Comparison of ENCODE assay signal across 1 cellular context in the genomic region with DNA sequence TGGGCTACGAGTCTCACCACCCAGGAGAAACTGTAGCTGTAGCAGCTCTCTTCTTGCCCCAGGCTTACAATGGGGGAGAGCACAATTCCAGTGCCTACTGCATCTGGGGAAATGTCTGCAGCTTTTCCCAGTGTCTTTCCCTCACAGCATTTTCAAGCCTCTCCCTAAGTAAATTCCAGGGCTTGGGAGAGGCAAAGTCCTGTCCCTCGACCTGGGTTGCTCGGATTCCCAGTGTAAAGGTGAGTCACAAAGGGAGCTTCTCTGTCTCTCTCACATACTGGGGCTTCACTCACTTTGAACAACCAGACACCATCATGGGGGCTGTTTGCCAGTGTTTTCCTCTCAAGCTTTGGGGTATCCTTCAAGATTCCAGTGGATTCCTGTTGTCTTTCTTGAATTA.
TF ChIP-seq lines count a peak whose summit lies in the region.

No MANE protein-coding gene starts in this region.

TF ChIP-seq in H1, 55 proteins besides CTCF, POLR2A, EP300 and RAD21:
- TF ChIP-seq FOSL1 (IDR thresholded peaks at IDR 0.05; ENCODE audit: insufficient read depth, low read depth, low read length) (no peak), TAF7 (optimal IDR thresholded peaks at IDR 0.05; ENCODE audit: borderline replicate concordance, low read depth, low read length) (no peak), EGR1 (IDR thresholded peaks at IDR 0.05; ENCODE audit: borderline replicate concordance, low read depth, low read length) (no peak), BRCA1 (IDR thresholded peaks at IDR 0.05; ENCODE audit: low read depth, low read length) (no peak), KDM4A (IDR thresholded peaks at IDR 0.05; ENCODE audit: low read depth, low read length, severe bottlenecking) (no peak), EZH2 (IDR thresholded peaks at IDR 0.05; ENCODE audit: low read depth, low read length, severe bottlenecking) (no peak), SUZ12 (IDR thresholded peaks at IDR 0.05; ENCODE audit: low read length) (no peak), GABPA (IDR thresholded peaks at IDR 0.05; ENCODE audit: borderline replicate concordance, insufficient read depth, low read length) (no peak), ZNF274 (IDR thresholded peaks at IDR 0.05; ENCODE audit: borderline replicate concordance, extremely low read depth, low read length) (no peak), CHD2 (IDR thresholded peaks at IDR 0.05; ENCODE audit: low read length) (no peak), KDM5A (IDR thresholded peaks at IDR 0.05; ENCODE audit: low read length) (no peak), NRF1 (IDR thresholded peaks at IDR 0.05; ENCODE audit: low read depth, low read length) (no peak), SIRT6 (IDR thresholded peaks at IDR 0.05; ENCODE audit: low read length) (no peak), POU5F1 (IDR thresholded peaks at IDR 0.05; ENCODE audit: low read depth, low read length) (no peak), ASH2L (IDR thresholded peaks at IDR 0.05; ENCODE audit: low read length) (no peak), YY1 (IDR thresholded peaks at IDR 0.05; ENCODE audit: low read depth, low read length) (no peak), TCF12 (IDR thresholded peaks at IDR 0.05; ENCODE audit: low read depth, low read length) (no peak)
- TF ChIP-seq, protein P1, sequence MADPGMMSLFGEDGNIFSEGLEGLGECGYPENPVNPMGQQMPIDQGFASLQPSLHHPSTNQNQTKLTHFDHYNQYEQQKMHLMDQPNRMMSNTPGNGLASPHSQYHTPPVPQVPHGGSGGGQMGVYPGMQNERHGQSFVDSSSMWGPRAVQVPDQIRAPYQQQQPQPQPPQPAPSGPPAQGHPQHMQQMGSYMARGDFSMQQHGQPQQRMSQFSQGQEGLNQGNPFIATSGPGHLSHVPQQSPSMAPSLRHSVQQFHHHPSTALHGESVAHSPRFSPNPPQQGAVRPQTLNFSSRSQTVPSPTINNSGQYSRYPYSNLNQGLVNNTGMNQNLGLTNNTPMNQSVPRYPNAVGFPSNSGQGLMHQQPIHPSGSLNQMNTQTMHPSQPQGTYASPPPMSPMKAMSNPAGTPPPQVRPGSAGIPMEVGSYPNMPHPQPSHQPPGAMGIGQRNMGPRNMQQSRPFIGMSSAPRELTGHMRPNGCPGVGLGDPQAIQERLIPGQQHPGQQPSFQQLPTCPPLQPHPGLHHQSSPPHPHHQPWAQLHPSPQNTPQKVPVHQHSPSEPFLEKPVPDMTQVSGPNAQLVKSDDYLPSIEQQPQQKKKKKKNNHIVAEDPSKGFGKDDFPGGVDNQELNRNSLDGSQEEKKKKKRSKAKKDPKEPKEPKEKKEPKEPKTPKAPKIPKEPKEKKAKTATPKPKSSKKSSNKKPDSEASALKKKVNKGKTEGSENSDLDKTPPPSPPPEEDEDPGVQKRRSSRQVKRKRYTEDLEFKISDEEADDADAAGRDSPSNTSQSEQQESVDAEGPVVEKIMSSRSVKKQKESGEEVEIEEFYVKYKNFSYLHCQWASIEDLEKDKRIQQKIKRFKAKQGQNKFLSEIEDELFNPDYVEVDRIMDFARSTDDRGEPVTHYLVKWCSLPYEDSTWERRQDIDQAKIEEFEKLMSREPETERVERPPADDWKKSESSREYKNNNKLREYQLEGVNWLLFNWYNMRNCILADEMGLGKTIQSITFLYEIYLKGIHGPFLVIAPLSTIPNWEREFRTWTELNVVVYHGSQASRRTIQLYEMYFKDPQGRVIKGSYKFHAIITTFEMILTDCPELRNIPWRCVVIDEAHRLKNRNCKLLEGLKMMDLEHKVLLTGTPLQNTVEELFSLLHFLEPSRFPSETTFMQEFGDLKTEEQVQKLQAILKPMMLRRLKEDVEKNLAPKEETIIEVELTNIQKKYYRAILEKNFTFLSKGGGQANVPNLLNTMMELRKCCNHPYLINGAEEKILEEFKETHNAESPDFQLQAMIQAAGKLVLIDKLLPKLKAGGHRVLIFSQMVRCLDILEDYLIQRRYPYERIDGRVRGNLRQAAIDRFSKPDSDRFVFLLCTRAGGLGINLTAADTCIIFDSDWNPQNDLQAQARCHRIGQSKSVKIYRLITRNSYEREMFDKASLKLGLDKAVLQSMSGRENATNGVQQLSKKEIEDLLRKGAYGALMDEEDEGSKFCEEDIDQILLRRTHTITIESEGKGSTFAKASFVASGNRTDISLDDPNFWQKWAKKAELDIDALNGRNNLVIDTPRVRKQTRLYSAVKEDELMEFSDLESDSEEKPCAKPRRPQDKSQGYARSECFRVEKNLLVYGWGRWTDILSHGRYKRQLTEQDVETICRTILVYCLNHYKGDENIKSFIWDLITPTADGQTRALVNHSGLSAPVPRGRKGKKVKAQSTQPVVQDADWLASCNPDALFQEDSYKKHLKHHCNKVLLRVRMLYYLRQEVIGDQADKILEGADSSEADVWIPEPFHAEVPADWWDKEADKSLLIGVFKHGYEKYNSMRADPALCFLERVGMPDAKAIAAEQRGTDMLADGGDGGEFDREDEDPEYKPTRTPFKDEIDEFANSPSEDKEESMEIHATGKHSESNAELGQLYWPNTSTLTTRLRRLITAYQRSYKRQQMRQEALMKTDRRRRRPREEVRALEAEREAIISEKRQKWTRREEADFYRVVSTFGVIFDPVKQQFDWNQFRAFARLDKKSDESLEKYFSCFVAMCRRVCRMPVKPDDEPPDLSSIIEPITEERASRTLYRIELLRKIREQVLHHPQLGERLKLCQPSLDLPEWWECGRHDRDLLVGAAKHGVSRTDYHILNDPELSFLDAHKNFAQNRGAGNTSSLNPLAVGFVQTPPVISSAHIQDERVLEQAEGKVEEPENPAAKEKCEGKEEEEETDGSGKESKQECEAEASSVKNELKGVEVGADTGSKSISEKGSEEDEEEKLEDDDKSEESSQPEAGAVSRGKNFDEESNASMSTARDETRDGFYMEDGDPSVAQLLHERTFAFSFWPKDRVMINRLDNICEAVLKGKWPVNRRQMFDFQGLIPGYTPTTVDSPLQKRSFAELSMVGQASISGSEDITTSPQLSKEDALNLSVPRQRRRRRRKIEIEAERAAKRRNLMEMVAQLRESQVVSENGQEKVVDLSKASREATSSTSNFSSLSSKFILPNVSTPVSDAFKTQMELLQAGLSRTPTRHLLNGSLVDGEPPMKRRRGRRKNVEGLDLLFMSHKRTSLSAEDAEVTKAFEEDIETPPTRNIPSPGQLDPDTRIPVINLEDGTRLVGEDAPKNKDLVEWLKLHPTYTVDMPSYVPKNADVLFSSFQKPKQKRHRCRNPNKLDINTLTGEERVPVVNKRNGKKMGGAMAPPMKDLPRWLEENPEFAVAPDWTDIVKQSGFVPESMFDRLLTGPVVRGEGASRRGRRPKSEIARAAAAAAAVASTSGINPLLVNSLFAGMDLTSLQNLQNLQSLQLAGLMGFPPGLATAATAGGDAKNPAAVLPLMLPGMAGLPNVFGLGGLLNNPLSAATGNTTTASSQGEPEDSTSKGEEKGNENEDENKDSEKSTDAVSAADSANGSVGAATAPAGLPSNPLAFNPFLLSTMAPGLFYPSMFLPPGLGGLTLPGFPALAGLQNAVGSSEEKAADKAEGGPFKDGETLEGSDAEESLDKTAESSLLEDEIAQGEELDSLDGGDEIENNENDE (IDR thresholded peaks at IDR 0.05; ENCODE audit: insufficient replicate concordance, low read length) = no peak
- TF ChIP-seq, protein P2, sequence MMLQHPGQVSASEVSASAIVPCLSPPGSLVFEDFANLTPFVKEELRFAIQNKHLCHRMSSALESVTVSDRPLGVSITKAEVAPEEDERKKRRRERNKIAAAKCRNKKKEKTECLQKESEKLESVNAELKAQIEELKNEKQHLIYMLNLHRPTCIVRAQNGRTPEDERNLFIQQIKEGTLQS (IDR thresholded peaks at IDR 0.05; ENCODE audit: insufficient read depth, low read depth, low read length) = no peak
- TF ChIP-seq, protein P3, sequence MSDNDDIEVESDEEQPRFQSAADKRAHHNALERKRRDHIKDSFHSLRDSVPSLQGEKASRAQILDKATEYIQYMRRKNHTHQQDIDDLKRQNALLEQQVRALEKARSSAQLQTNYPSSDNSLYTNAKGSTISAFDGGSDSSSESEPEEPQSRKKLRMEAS (IDR thresholded peaks at IDR 0.05) = no peak
